Comparison of ENCODE assay signal across 21 cellular contexts in the genomic region with DNA sequence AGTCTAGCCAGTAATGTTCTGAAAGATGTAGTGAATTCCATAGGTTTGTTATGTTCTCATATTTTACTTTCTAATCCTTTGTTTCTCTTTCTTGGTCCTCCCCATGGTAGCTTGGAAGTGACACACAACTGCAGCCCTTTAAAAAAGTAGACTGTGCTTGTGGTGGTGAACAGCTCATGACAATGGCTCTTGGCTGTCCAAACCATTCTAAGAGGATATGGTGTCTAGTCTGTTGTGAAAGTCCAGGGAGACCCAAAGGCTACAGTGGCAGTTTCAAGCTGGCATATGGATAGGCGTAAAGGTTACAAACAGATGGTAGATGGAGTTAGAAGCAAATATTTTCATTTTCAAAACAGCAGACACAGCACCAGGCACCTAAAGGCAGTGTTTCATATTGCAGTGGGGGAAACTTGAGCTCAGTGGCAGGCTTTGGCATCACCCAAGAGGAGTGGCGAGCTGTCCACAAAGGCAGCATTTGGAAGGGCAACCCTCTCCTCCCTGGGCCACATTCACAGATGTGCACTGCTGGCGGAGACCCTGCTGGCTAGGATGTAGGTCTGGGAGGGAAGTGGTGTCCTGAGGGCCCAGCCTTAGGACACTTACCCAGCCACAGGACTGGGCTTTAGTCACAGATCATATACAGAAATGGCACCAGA.
"Had no signal": no experiment of that assay in that cellular context is flagged by ENCODE, and none has a peak within 500 bp of the region (broad histone marks: within the 10 kb centered on the region; RNA-seq: fewer than 3 reads in every experiment).

No MANE protein-coding gene starts in this region.

- H3K27ac ChIP-seq: left lung, neural progenitor cell, VCaP had no signal

- H3K27ac Mint-ChIP-seq: activated naive CD8-positive, alpha-beta T cell treated with anti-CD3 and anti-CD28 coated beads for 36 hours had no signal

- H3K9ac ChIP-seq: neural progenitor cell had no signal

- H3K9me3 ChIP-seq: left lung had no signal

- H3K27me3 ChIP-seq: left lung, neural progenitor cell had no signal

- H3K4me3 ChIP-seq: left lung, lung, neural progenitor cell had no signal

- ATAC-seq: left lung; naive thymus-derived CD8-positive, alpha-beta T cell; stimulated activated naive CD8-positive, alpha-beta T cell treated with anti-CD3 and anti-CD28 coated beads, Interleukin-15, Interleukin-2, amounts not matched to agents 100 U/mL and 50 U/mL, for 24 hours had no signal

- H3K4me1 ChIP-seq: left lung had no signal

- H3K27me3 Mint-ChIP-seq: activated naive CD8-positive, alpha-beta T cell treated with anti-CD3 and anti-CD28 coated beads for 36 hours had no signal

- DNase-seq: activated CD4-positive, alpha-beta T cell treated with anti-CD3 and anti-CD28 coated beads, Interleukin-2, amount 50 U/mL, for 4 hours; activated CD8-positive, alpha-beta memory T cell treated with anti-CD3 and anti-CD28 coated beads for 24 hours; activated CD8-positive, alpha-beta memory T cell treated with anti-CD3 and anti-CD28 coated beads, Interleukin-2, amount 50 U/mL, for 48 hours; activated naive CD4-positive, alpha-beta T cell treated with Interleukin-2 at 50 U/mL for 16 hours; activated naive CD8-positive, alpha-beta T cell treated with anti-CD3 and anti-CD28 coated beads for 36 hours; activated T-cell treated with anti-CD3 and anti-CD28 coated beads, Interleukin-2, amount 50 U/mL, for 48 hours; central memory CD4-positive, alpha-beta T cell; effector memory CD4-positive, alpha-beta T cell; foreskin melanocyte; hippocampal formation; kidney glomerular epithelial cell; left lung; naive thymus-derived CD8-positive, alpha-beta T cell; posterior cingulate gyrus; stimulated activated CD4-positive, alpha-beta T cell treated with anti-CD3 and anti-CD28 coated beads, Interleukin-12 subunit alpha, Interleukin-12 subunit beta, amount 100 ng/mL, for 4 hours; stimulated activated CD4-positive, alpha-beta T cell treated with anti-CD3 and anti-CD28 coated beads, Interleukin-4, amount 100 ng/mL, for 4 hours; stimulated activated naive CD8-positive, alpha-beta T cell treated with anti-CD3 and anti-CD28 coated beads, Interleukin-15, Interleukin-2, amounts not matched to agents 100 U/mL and 50 U/mL, for 24 hours; T-helper 2 cell had no signal

- H3K36me3 ChIP-seq: left lung, neural progenitor cell had no signal

- H3K36me3 Mint-ChIP-seq: activated naive CD8-positive, alpha-beta T cell treated with anti-CD3 and anti-CD28 coated beads for 36 hours; neural progenitor cell had no signal

- H3K4me2 ChIP-seq: neural progenitor cell had no signal

- H3K4me3 Mint-ChIP-seq: activated naive CD8-positive, alpha-beta T cell treated with anti-CD3 and anti-CD28 coated beads for 36 hours; naive thymus-derived CD8-positive, alpha-beta T cell; neural progenitor cell had no signal
